In the genomic region with DNA sequence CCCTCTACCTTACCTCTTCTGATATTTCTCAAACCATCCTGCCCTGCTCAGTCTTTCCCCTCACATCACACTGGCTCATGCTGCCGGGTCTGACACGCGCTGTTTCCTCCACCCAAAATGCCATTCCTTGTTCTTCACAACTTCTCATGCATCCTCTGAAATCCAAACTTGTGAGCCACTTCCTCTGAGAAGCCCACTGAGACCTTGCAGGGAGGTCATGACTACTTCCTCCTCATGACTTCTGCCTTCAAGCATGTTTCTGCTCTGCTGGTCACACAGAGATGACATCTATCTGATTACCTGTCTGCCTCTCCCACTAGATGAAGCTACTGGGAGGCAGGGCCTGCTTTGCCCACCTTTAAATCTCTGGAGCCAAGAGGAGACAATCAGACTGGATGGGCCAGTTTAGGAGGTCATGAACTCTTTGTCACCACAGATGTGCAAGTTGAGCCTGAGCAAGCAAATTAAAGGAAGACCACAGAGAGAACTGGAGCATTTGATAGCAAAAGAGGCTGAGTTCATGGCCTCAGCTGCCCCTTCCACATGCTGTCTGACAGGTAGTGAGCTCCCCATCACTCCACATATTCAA, we compare ENCODE assay signal across 1 cellular context.
TF ChIP-seq lines count a peak whose summit lies in the region.

No MANE protein-coding gene starts in this region.

TF ChIP-seq in K562, 482 proteins besides CTCF, POLR2A, EP300 and RAD21 (continued from another document):
- TF ChIP-seq, protein P1, sequence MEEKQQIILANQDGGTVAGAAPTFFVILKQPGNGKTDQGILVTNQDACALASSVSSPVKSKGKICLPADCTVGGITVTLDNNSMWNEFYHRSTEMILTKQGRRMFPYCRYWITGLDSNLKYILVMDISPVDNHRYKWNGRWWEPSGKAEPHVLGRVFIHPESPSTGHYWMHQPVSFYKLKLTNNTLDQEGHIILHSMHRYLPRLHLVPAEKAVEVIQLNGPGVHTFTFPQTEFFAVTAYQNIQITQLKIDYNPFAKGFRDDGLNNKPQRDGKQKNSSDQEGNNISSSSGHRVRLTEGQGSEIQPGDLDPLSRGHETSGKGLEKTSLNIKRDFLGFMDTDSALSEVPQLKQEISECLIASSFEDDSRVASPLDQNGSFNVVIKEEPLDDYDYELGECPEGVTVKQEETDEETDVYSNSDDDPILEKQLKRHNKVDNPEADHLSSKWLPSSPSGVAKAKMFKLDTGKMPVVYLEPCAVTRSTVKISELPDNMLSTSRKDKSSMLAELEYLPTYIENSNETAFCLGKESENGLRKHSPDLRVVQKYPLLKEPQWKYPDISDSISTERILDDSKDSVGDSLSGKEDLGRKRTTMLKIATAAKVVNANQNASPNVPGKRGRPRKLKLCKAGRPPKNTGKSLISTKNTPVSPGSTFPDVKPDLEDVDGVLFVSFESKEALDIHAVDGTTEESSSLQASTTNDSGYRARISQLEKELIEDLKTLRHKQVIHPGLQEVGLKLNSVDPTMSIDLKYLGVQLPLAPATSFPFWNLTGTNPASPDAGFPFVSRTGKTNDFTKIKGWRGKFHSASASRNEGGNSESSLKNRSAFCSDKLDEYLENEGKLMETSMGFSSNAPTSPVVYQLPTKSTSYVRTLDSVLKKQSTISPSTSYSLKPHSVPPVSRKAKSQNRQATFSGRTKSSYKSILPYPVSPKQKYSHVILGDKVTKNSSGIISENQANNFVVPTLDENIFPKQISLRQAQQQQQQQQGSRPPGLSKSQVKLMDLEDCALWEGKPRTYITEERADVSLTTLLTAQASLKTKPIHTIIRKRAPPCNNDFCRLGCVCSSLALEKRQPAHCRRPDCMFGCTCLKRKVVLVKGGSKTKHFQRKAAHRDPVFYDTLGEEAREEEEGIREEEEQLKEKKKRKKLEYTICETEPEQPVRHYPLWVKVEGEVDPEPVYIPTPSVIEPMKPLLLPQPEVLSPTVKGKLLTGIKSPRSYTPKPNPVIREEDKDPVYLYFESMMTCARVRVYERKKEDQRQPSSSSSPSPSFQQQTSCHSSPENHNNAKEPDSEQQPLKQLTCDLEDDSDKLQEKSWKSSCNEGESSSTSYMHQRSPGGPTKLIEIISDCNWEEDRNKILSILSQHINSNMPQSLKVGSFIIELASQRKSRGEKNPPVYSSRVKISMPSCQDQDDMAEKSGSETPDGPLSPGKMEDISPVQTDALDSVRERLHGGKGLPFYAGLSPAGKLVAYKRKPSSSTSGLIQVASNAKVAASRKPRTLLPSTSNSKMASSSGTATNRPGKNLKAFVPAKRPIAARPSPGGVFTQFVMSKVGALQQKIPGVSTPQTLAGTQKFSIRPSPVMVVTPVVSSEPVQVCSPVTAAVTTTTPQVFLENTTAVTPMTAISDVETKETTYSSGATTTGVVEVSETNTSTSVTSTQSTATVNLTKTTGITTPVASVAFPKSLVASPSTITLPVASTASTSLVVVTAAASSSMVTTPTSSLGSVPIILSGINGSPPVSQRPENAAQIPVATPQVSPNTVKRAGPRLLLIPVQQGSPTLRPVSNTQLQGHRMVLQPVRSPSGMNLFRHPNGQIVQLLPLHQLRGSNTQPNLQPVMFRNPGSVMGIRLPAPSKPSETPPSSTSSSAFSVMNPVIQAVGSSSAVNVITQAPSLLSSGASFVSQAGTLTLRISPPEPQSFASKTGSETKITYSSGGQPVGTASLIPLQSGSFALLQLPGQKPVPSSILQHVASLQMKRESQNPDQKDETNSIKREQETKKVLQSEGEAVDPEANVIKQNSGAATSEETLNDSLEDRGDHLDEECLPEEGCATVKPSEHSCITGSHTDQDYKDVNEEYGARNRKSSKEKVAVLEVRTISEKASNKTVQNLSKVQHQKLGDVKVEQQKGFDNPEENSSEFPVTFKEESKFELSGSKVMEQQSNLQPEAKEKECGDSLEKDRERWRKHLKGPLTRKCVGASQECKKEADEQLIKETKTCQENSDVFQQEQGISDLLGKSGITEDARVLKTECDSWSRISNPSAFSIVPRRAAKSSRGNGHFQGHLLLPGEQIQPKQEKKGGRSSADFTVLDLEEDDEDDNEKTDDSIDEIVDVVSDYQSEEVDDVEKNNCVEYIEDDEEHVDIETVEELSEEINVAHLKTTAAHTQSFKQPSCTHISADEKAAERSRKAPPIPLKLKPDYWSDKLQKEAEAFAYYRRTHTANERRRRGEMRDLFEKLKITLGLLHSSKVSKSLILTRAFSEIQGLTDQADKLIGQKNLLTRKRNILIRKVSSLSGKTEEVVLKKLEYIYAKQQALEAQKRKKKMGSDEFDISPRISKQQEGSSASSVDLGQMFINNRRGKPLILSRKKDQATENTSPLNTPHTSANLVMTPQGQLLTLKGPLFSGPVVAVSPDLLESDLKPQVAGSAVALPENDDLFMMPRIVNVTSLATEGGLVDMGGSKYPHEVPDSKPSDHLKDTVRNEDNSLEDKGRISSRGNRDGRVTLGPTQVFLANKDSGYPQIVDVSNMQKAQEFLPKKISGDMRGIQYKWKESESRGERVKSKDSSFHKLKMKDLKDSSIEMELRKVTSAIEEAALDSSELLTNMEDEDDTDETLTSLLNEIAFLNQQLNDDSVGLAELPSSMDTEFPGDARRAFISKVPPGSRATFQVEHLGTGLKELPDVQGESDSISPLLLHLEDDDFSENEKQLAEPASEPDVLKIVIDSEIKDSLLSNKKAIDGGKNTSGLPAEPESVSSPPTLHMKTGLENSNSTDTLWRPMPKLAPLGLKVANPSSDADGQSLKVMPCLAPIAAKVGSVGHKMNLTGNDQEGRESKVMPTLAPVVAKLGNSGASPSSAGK (IDR thresholded peaks at IDR 0.05) = no peak
- TF ChIP-seq RHOXF2B (CRISPR knock-in tag; conservative IDR thresholded peaks at IDR 0.05) (no peak), JUN (IDR thresholded peaks at IDR 0.05; ENCODE audit: borderline replicate concordance, low read depth, low read length) (no peak), JUN (CRISPR knock-in tag; IDR thresholded peaks at IDR 0.05; ENCODE audit: borderline replicate concordance) (no peak), IRF2 (CRISPR knock-in tag; IDR thresholded peaks at IDR 0.05) (no peak), HNRNPL (IDR thresholded peaks at IDR 0.05; ENCODE audit: low read depth, low read length) (no peak), KDM1A (IDR thresholded peaks at IDR 0.05) (peak; percentile 86 to 89), CREM (IDR thresholded peaks at IDR 0.05; ENCODE audit: low read depth) (peak; percentile 81), SAFB (IDR thresholded peaks at IDR 0.05; ENCODE audit: borderline replicate concordance, low read depth, low read length) (no peak), HNRNPUL1 (IDR thresholded peaks at IDR 0.05; ENCODE audit: low read length) (no peak), TEAD2 (tag; IDR thresholded peaks at IDR 0.05) (no peak), ZNF165 (CRISPR knock-in tag; IDR thresholded peaks at IDR 0.05; ENCODE audit: borderline replicate concordance) (no peak), POLR2AphosphoS5 (IDR thresholded peaks at IDR 0.05; ENCODE audit: control insufficient read depth, insufficient read depth, low read depth, low read length) (peak; percentile 47; the same call in 1 of the 2 replicates), KLF6 (CRISPR knock-in tag; IDR thresholded peaks at IDR 0.05; ENCODE audit: borderline replicate concordance) (no peak), SUPT5H (IDR thresholded peaks at IDR 0.05) (no peak)
- TF ChIP-seq, protein P2, sequence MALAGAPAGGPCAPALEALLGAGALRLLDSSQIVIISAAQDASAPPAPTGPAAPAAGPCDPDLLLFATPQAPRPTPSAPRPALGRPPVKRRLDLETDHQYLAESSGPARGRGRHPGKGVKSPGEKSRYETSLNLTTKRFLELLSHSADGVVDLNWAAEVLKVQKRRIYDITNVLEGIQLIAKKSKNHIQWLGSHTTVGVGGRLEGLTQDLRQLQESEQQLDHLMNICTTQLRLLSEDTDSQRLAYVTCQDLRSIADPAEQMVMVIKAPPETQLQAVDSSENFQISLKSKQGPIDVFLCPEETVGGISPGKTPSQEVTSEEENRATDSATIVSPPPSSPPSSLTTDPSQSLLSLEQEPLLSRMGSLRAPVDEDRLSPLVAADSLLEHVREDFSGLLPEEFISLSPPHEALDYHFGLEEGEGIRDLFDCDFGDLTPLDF (CRISPR knock-in tag; IDR thresholded peaks at IDR 0.05) = no peak
- TF ChIP-seq, protein P3, sequence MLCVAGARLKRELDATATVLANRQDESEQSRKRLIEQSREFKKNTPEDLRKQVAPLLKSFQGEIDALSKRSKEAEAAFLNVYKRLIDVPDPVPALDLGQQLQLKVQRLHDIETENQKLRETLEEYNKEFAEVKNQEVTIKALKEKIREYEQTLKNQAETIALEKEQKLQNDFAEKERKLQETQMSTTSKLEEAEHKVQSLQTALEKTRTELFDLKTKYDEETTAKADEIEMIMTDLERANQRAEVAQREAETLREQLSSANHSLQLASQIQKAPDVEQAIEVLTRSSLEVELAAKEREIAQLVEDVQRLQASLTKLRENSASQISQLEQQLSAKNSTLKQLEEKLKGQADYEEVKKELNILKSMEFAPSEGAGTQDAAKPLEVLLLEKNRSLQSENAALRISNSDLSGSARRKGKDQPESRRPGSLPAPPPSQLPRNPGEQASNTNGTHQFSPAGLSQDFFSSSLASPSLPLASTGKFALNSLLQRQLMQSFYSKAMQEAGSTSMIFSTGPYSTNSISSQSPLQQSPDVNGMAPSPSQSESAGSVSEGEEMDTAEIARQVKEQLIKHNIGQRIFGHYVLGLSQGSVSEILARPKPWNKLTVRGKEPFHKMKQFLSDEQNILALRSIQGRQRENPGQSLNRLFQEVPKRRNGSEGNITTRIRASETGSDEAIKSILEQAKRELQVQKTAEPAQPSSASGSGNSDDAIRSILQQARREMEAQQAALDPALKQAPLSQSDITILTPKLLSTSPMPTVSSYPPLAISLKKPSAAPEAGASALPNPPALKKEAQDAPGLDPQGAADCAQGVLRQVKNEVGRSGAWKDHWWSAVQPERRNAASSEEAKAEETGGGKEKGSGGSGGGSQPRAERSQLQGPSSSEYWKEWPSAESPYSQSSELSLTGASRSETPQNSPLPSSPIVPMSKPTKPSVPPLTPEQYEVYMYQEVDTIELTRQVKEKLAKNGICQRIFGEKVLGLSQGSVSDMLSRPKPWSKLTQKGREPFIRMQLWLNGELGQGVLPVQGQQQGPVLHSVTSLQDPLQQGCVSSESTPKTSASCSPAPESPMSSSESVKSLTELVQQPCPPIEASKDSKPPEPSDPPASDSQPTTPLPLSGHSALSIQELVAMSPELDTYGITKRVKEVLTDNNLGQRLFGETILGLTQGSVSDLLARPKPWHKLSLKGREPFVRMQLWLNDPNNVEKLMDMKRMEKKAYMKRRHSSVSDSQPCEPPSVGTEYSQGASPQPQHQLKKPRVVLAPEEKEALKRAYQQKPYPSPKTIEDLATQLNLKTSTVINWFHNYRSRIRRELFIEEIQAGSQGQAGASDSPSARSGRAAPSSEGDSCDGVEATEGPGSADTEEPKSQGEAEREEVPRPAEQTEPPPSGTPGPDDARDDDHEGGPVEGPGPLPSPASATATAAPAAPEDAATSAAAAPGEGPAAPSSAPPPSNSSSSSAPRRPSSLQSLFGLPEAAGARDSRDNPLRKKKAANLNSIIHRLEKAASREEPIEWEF (CRISPR knock-in tag; IDR thresholded peaks at IDR 0.05) = no peak
- TF ChIP-seq, protein P4, sequence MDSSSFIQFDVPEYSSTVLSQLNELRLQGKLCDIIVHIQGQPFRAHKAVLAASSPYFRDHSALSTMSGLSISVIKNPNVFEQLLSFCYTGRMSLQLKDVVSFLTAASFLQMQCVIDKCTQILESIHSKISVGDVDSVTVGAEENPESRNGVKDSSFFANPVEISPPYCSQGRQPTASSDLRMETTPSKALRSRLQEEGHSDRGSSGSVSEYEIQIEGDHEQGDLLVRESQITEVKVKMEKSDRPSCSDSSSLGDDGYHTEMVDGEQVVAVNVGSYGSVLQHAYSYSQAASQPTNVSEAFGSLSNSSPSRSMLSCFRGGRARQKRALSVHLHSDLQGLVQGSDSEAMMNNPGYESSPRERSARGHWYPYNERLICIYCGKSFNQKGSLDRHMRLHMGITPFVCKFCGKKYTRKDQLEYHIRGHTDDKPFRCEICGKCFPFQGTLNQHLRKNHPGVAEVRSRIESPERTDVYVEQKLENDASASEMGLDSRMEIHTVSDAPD (CRISPR knock-in tag; IDR thresholded peaks at IDR 0.05) = no peak
